In the genomic region with DNA sequence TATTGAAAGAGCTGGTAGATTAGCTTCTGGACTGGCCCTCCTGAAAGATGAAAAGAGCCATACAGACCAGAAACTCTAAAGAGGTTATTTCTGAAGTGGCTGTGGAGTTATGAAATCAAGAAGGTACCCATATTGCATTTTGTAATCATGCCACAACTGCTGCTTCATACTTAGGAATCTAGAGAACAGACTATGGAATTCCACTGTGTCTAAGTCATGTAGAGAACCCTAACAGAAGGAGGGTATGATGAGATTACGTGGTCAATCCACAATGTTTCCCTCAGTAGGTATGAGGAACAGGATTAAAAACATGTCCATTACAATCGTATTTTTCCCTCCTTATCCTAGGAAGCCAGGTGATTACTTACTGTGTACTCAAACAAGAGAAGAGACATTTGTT, we compare ENCODE assay signal across 25 cellular contexts.
"Had no signal": no experiment of that assay in that cellular context is flagged by ENCODE, and none has a peak within 500 bp of the region (broad histone marks: within the 10 kb centered on the region; RNA-seq: fewer than 3 reads in every experiment).

No MANE protein-coding gene starts in this region.

- H3K36me3 Mint-ChIP-seq: activated naive CD4-positive, alpha-beta T cell treated with anti-CD3 and anti-CD28 coated beads, Interleukin-2, amount 50 U/mL, for 24 hours; neural progenitor cell had no signal

- H3K4me1 ChIP-seq: gastrocnemius medialis, neural progenitor cell, tibial nerve had no signal

- H3K4me1 Mint-ChIP-seq: activated CD4-positive, alpha-beta memory T cell treated with anti-CD3 and anti-CD28 coated beads, Interleukin-2, amount 10 ng/mL, durations not matched to agents 7 days and 5 days; activated CD4-positive, alpha-beta T cell treated with anti-CD3 and anti-CD28 coated beads, Interleukin-2, amount 10 ng/mL, durations not matched to agents 7 days and 5 days; activated naive CD4-positive, alpha-beta T cell treated with anti-CD3 and anti-CD28 coated beads, Interleukin-2, amount 50 U/mL, for 24 hours; activated naive CD8-positive, alpha-beta T cell treated with anti-CD3 and anti-CD28 coated beads, Interleukin-2, amount 50 U/mL, for 24 hours; activated T-helper 17 cell treated with anti-CD3 and anti-CD28 coated beads, Interleukin-2, amount 50 U/mL, for 72 hours; naive thymus-derived CD8-positive, alpha-beta T cell; neural progenitor cell had no signal

- H3K9me3 Mint-ChIP-seq: neural progenitor cell had no signal

- DNase-seq: activated CD4-positive, alpha-beta memory T cell treated with anti-CD3 and anti-CD28 coated beads, Interleukin-2, amount 10 ng/mL, durations not matched to agents 7 days and 5 days; activated CD4-positive, alpha-beta T cell treated with anti-CD3 and anti-CD28 coated beads for 1 hour; activated CD4-positive, alpha-beta T cell treated with anti-CD3 and anti-CD28 coated beads, Interleukin-2, amount 10 ng/mL, durations not matched to agents 7 days and 5 days; activated naive CD8-positive, alpha-beta T cell treated with anti-CD3 and anti-CD28 coated beads, Interleukin-2, amount 50 U/mL, for 24 hours; activated T-cell treated with anti-CD3 and anti-CD28 coated beads, Interleukin-2, amount 50 U/mL, for 4 hours; effector CD8-positive, alpha-beta T cell; gastrocnemius medialis; left colon; mammary epithelial cell; midbrain; naive thymus-derived CD8-positive, alpha-beta T cell; right cardiac atrium; stimulated activated CD4-positive, alpha-beta T cell treated with anti-CD3 and anti-CD28 coated beads, Interleukin-2, amount 100 ng/mL, for 48 hours; stimulated activated naive CD4-positive, alpha-beta T cell treated with Interleukin-2 at 50 U/mL for 16 hours; SW 1271; T-helper 9 cell had no signal

- H3K9ac ChIP-seq: neural progenitor cell had no signal

- H3K27ac ChIP-seq: gastrocnemius medialis, hepatocyte, neural progenitor cell, tibial nerve had no signal

- H3K36me3 ChIP-seq: gastrocnemius medialis, neural progenitor cell, tibial nerve had no signal

- H3K27me3 Mint-ChIP-seq: activated CD4-positive, alpha-beta memory T cell treated with anti-CD3 and anti-CD28 coated beads, Interleukin-2, amount 10 ng/mL, durations not matched to agents 7 days and 5 days; activated CD4-positive, alpha-beta T cell treated with anti-CD3 and anti-CD28 coated beads, Interleukin-2, amount 10 ng/mL, durations not matched to agents 7 days and 5 days; activated naive CD4-positive, alpha-beta T cell treated with anti-CD3 and anti-CD28 coated beads, Interleukin-2, amount 50 U/mL, for 24 hours; activated naive CD8-positive, alpha-beta T cell treated with anti-CD3 and anti-CD28 coated beads, Interleukin-2, amount 50 U/mL, for 24 hours; activated T-helper 17 cell treated with anti-CD3 and anti-CD28 coated beads, Interleukin-2, amount 50 U/mL, for 72 hours; naive thymus-derived CD8-positive, alpha-beta T cell had no signal

- H3K79me2 ChIP-seq: hepatocyte had no signal

- H3K27ac Mint-ChIP-seq: activated CD4-positive, alpha-beta memory T cell treated with anti-CD3 and anti-CD28 coated beads, Interleukin-2, amount 10 ng/mL, durations not matched to agents 7 days and 5 days; activated CD4-positive, alpha-beta T cell treated with anti-CD3 and anti-CD28 coated beads, Interleukin-2, amount 10 ng/mL, durations not matched to agents 7 days and 5 days; activated naive CD4-positive, alpha-beta T cell treated with anti-CD3 and anti-CD28 coated beads, Interleukin-2, amount 50 U/mL, for 24 hours; activated naive CD8-positive, alpha-beta T cell treated with anti-CD3 and anti-CD28 coated beads, Interleukin-2, amount 50 U/mL, for 24 hours; activated T-helper 17 cell treated with anti-CD3 and anti-CD28 coated beads, Interleukin-2, amount 50 U/mL, for 72 hours; naive thymus-derived CD8-positive, alpha-beta T cell; neural progenitor cell; T-helper 1 cell treated with Interleukin-12 subunit alpha and Interleukin-12 subunit beta and Interleukin-4 antibody, amounts not matched to agents 30 μg/mL and 1 μg/mL, for 36 hours had no signal

- H2AFZ ChIP-seq: hepatocyte, neural progenitor cell had no signal

- H3K9me3 ChIP-seq: gastrocnemius medialis, tibial nerve had no signal

- FAIRE-seq: endometrium, keratinocyte, TTC549 had no signal

- H3K4me2 ChIP-seq: hepatocyte, neural progenitor cell had no signal

- H3K27me3 ChIP-seq: gastrocnemius medialis, hepatocyte, neural progenitor cell, tibial nerve had no signal

- H3K4me3 ChIP-seq: gastrocnemius medialis, hepatocyte, neural progenitor cell, tibial nerve had no signal

- ATAC-seq: activated naive CD8-positive, alpha-beta T cell treated with anti-CD3 and anti-CD28 coated beads, Interleukin-2, amount 50 U/mL, for 24 hours; activated T-cell treated with anti-CD3 and anti-CD28 coated beads, Interleukin-2, amount 50 U/mL, for 4 hours; activated T-helper 17 cell treated with anti-CD3 and anti-CD28 coated beads, Interleukin-2, amount 50 U/mL, for 72 hours; gastrocnemius medialis; left colon; naive thymus-derived CD8-positive, alpha-beta T cell; right cardiac atrium had no signal

- H3K4me3 Mint-ChIP-seq: activated CD4-positive, alpha-beta memory T cell treated with anti-CD3 and anti-CD28 coated beads, Interleukin-2, amount 10 ng/mL, durations not matched to agents 7 days and 5 days; activated CD4-positive, alpha-beta T cell treated with anti-CD3 and anti-CD28 coated beads, Interleukin-2, amount 10 ng/mL, durations not matched to agents 7 days and 5 days; activated naive CD4-positive, alpha-beta T cell treated with anti-CD3 and anti-CD28 coated beads, Interleukin-2, amount 50 U/mL, for 24 hours; activated naive CD8-positive, alpha-beta T cell treated with anti-CD3 and anti-CD28 coated beads, Interleukin-2, amount 50 U/mL, for 24 hours; activated T-cell treated with anti-CD3 and anti-CD28 coated beads, Interleukin-2, amount 50 U/mL, for 4 hours; activated T-helper 17 cell treated with anti-CD3 and anti-CD28 coated beads, Interleukin-2, amount 50 U/mL, for 72 hours; naive thymus-derived CD8-positive, alpha-beta T cell; neural progenitor cell; T-helper 1 cell treated with Interleukin-12 subunit alpha and Interleukin-12 subunit beta and Interleukin-4 antibody, amounts not matched to agents 30 μg/mL and 1 μg/mL, for 36 hours had no signal
